Comparison of ENCODE assay signal across 12 cellular contexts in the genomic region with DNA sequence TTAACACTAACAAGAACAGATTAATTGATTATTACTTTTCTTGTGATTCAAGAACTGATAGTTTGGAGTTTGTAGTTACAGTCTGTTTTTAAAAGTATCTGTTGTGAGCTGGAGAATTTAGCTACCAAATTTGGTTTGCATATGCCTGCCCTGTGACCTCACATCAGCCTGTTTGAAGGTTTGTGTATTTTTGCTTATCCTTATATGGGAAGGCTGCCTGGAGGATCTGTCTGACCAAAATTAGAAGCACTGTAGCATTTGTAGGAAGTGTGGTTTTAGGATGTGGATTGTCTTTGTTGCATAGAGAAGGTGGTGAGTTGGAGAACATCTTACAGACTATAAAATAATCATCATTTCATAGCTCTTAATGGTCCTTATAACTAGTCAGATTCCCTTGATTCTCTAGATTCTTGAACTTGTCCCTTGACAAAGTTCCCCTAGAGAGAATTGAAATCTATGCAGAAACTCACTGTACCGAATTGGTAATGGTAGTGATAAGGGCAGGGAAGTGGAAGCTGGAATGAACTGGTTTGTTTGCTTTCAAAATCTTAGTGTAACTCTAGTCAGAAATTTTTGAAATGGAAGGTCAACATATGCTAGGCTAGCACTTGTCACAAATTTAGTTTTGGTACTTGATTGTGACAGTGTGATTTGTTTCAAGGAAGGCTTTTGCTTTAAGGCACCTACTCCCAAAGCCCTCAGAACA. TPM values are rescaled to one million over a fixed set of nuclear protein-coding genes. Genes with fewer than 3 reads are reported as not detected.
DNase-seq lines count a peak whose midpoint lies in the region; ATAC-seq and TF ChIP-seq lines count a peak whose summit lies in the region.
"Had no signal": no experiment of that assay in that cellular context is flagged by ENCODE, and none has a peak within 500 bp of the region (broad histone marks: within the 10 kb centered on the region; RNA-seq: fewer than 3 reads in every experiment).

No MANE protein-coding gene starts in this region.

- H3K9me3 ChIP-seq in iPS-20b (ENCODE audit: insufficient read depth, low read depth, low read length) (no peaks in the 10 kb centered on the region), skeletal muscle satellite cell (replicated peaks; ENCODE audit: low read length) (no peaks in the 10 kb centered on the region)

- no peak overlapping the region for H3K4me3 Mint-ChIP-seq in GM23338
- H3K4me3 Mint-ChIP-seq: activated CD4-positive, alpha-beta memory T cell treated with anti-CD3 and anti-CD28 coated beads for 36 hours had no signal

- H3K36me3 Mint-ChIP-seq in GM23338 (ENCODE audit: low read depth) = no peaks in the 10 kb centered on the region
- H3K36me3 Mint-ChIP-seq: activated CD4-positive, alpha-beta memory T cell treated with anti-CD3 and anti-CD28 coated beads for 36 hours had no signal

- H3F3A ChIP-seq in GM23338 (replicated peaks; ENCODE audit: low read depth) = no peaks in the 10 kb centered on the region

- H3K36me3 ChIP-seq in GM23338 (ENCODE audit: insufficient read depth) (no peaks in the 10 kb centered on the region), iPS-20b (ENCODE audit: insufficient read depth, low read depth, low read length) (no peaks in the 10 kb centered on the region), skeletal muscle satellite cell (ENCODE audit: insufficient read depth, low read length) (no peaks in the 10 kb centered on the region)

- H3K9ac ChIP-seq in iPS-20b (ENCODE audit: low read depth, low read length) (peak overlapping the region; percentile 63; the same call in 1 of the 2 replicates), skeletal muscle satellite cell (ENCODE audit: low read depth, low read length) (peak overlapping the region; percentile 62)

- in situ Hi-C loops in astrocyte of the cerebellum (cut with HindIII; ENCODE audit: low sequenced_read_pairs) = no loop called here

- H3K79me2 ChIP-seq in GM23338 (replicated peaks; ENCODE audit: insufficient read depth) = no peaks in the 10 kb centered on the region; the same call in 1 of the 2 replicates

- H3K4me1 ChIP-seq in GM23338 (ENCODE audit: insufficient read depth) (peaks cover 50% of the 10 kb centered on the region), iPS-20b (ENCODE audit: insufficient read depth, low read length) (peaks cover 24% of the 10 kb centered on the region), skeletal muscle satellite cell (ENCODE audit: control insufficient read depth, insufficient read depth, low read length) (peaks cover 45% of the 10 kb centered on the region)

- H2AFZ ChIP-seq in GM23338 = no peak overlapping the region

- H3K4me2 ChIP-seq in GM23338 (peak overlapping the region; percentile 69), skeletal muscle satellite cell (ENCODE audit: low read length) (peak overlapping the region; percentile 63)

- no peaks in the 10 kb centered on the region for H3K9me2 ChIP-seq in GM23338 (ENCODE audit: insufficient read depth)

- ATAC-seq in GM23338 (no peak), GM21515 (IDR thresholded peaks at IDR 0.05; ENCODE audit: unreplicated experiment) (no peak), HG02981 (IDR thresholded peaks at IDR 0.05; ENCODE audit: unreplicated experiment) (no peak)
- ATAC-seq: SK-N-SH treated with all-trans-retinoic acid at 6 μM for 48 hours had no signal

- no peaks in the 10 kb centered on the region for H4K20me1 ChIP-seq in GM23338 (replicated peaks; ENCODE audit: insufficient read depth)

- TF ChIP-seq CTCF in GM23338 (conservative IDR thresholded peaks at IDR 0.05; ENCODE audit: low read depth in 2 of 2) (no peak), astrocyte of the cerebellum (IDR thresholded peaks at IDR 0.05; ENCODE audit: low read depth, low read length, missing control alignments) (no peak)

- no peaks in the 10 kb centered on the region for H3K27me3 Mint-ChIP-seq in GM23338 (ENCODE audit: insufficient read depth, low read depth, poor library complexity)
- H3K27me3 Mint-ChIP-seq: activated CD4-positive, alpha-beta memory T cell treated with anti-CD3 and anti-CD28 coated beads for 36 hours had no signal

- DNase-seq in GM23338 (ENCODE audit: low spot score) = no peak
- peak; percentile 15 for DNase-seq in astrocyte of the cerebellum (ENCODE audit: low read depth)
- DNase-seq in occipital lobe (lab: John Stamatoyannopoulos, UW) = no peak
- no peak for DNase-seq in NOMO-1 (lab: John Stamatoyannopoulos, UW; ENCODE audit: unreplicated experiment in 2 of 2)
- DNase-seq: activated CD4-positive, alpha-beta memory T cell treated with anti-CD3 and anti-CD28 coated beads for 36 hours; amniotic stem cell; NCI-H524 had no signal

- H3K27me3 ChIP-seq in GM23338 (ENCODE audit: insufficient read depth) (no peaks in the 10 kb centered on the region), iPS-20b (ENCODE audit: insufficient read depth, low read length) (no peaks in the 10 kb centered on the region), skeletal muscle satellite cell (ENCODE audit: control insufficient read depth, insufficient read depth, low read length) (no peaks in the 10 kb centered on the region)

- peaks cover 53% of the 10 kb centered on the region; the same call in 2 of the 3 replicates for H3K4me1 Mint-ChIP-seq in GM23338

- H3K9me3 Mint-ChIP-seq in GM23338 = no peaks in the 10 kb centered on the region
- H3K9me3 Mint-ChIP-seq: activated CD4-positive, alpha-beta memory T cell treated with anti-CD3 and anti-CD28 coated beads for 36 hours had no signal

- H3K4me3 ChIP-seq in GM23338 = no peak overlapping the region
- H3K4me3 ChIP-seq in astrocyte of the cerebellum (ENCODE audit: low read depth, low read length) = no peak overlapping the region
- no peak overlapping the region; the same call in 1 of the 2 replicates for H3K4me3 ChIP-seq in iPS-20b (ENCODE audit: low read length)
- H3K4me3 ChIP-seq in skeletal muscle satellite cell (ENCODE audit: low read length) = peak overlapping the region; percentile 41

- peak overlapping the region; percentile 35 for H3K27ac ChIP-seq in GM23338 (ENCODE audit: low read depth)
- no peak overlapping the region for H3K27ac ChIP-seq in iPS-20b (ENCODE audit: low read length)

- H3K27ac Mint-ChIP-seq in GM23338 = peak overlapping the region; percentile 82
- H3K27ac Mint-ChIP-seq: activated CD4-positive, alpha-beta memory T cell treated with anti-CD3 and anti-CD28 coated beads for 36 hours had no signal

TF ChIP-seq in GM23338, 12 proteins besides CTCF, POLR2A, EP300 and RAD21:
- TF ChIP-seq ZNF114 (CRISPR knock-in tag; IDR thresholded peaks at IDR 0.05) = no peak

RNA-seq across cellular contexts. Expression of a gene that starts 57.3 kb away (rescaled TPM):
- total RNA-seq in GM23338 (2014; rRNA removed; shearing (Covaris generic)) = 54.3 and 60.8 TPM in 2 replicates
- 52.3 and 61.1 TPM in 2 replicates for polyA plus RNA-seq in GM23338 (2016; fragmentation: Nextera tagmentation; extraction: Ambion mirVana)
- 34.5 and 35.6 TPM in 2 replicates for total RNA-seq in skeletal muscle satellite cell (2012; rRNA removed)
- 76.1 TPM for total RNA-seq in occipital lobe

RNA-seq across cellular contexts. Expression of a gene that starts 57.4 kb away (rescaled TPM):
- total RNA-seq in GM23338 (2014; rRNA removed; shearing (Covaris generic)) = 1.6 and 5.2 TPM in 2 replicates
- 144 and 155 TPM in 2 replicates for polyA plus RNA-seq in GM23338 (2016; fragmentation: Nextera tagmentation; extraction: Ambion mirVana)
- 1.1 and 1.3 TPM in 2 replicates for total RNA-seq in skeletal muscle satellite cell (2012; rRNA removed)
- 0.31 TPM for total RNA-seq in occipital lobe
